In the genomic region with DNA sequence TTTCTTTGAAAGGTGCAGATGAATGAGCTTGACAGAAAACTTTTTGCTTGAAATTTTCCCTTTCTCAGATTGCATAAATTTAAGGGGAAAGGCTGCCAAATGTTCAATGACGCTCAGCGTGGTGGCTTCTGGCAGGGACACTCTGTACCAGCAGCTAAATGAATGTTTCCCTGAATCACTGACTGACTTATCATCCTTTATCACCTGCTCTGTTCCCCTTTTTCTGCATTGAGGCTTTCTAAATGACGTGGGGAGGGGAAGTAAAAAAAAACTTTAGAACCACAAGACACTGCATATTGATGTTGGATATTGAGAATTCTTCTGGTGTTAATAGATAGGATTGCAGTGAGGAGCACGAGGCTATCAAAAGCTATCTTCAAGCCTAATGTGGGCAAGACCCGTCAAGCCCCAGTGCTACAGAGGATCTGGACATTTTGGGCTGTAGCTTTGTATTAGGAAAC, we compare ENCODE assay signal across 8 cellular contexts. TPM values are rescaled to one million over a fixed set of nuclear protein-coding genes. Genes with fewer than 3 reads are reported as not detected.
DNase-seq lines count a peak whose midpoint lies in the region; ATAC-seq and TF ChIP-seq lines count a peak whose summit lies in the region.

No MANE protein-coding gene starts in this region.

- peak overlapping the region; percentile 41 for H3K4me2 ChIP-seq in skeletal muscle satellite cell (ENCODE audit: low read length)

- no peaks in the 10 kb centered on the region for H3K4me1 Mint-ChIP-seq in activated CD4-positive, alpha-beta T cell treated with anti-CD3 and anti-CD28 coated beads, Interleukin-2, amount 10 ng/mL, durations not matched to agents 24 days and 14 days

- no peak overlapping the region for H3K9ac ChIP-seq in skeletal muscle satellite cell (ENCODE audit: low read depth, low read length)

- peak; percentile 52 for ATAC-seq in HG03039 (IDR thresholded peaks at IDR 0.05; ENCODE audit: unreplicated experiment)

- peaks cover 4% of the 10 kb centered on the region for H3K27me3 Mint-ChIP-seq in activated CD4-positive, alpha-beta T cell treated with anti-CD3 and anti-CD28 coated beads, Interleukin-2, amount 10 ng/mL, durations not matched to agents 24 days and 14 days

- no peak overlapping the region for H3K4me3 Mint-ChIP-seq in activated CD4-positive, alpha-beta T cell treated with anti-CD3 and anti-CD28 coated beads, Interleukin-2, amount 10 ng/mL, durations not matched to agents 24 days and 14 days

- H3K36me3 Mint-ChIP-seq in activated CD4-positive, alpha-beta T cell treated with anti-CD3 and anti-CD28 coated beads, Interleukin-2, amount 10 ng/mL, durations not matched to agents 24 days and 14 days (ENCODE audit: low read depth): no peaks in the 10 kb centered on the region

- H3K9me3 ChIP-seq in skeletal muscle satellite cell (replicated peaks; ENCODE audit: low read length) (no peaks in the 10 kb centered on the region), SJCRH30 (replicated peaks) (no peaks in the 10 kb centered on the region)

- no peak overlapping the region for H3K27ac Mint-ChIP-seq in activated CD4-positive, alpha-beta T cell treated with anti-CD3 and anti-CD28 coated beads, Interleukin-2, amount 10 ng/mL, durations not matched to agents 24 days and 14 days

- in situ Hi-C loops in astrocyte of the spinal cord (cut with HindIII; ENCODE audit: low sequenced_read_pairs): no loop called here

- H3K4me3 ChIP-seq in astrocyte of the spinal cord (ENCODE audit: low read depth, low read length) (no peak overlapping the region), skeletal muscle satellite cell (ENCODE audit: low read length) (no peak overlapping the region), SJCRH30 (no peak overlapping the region)

- TF ChIP-seq CTCF in astrocyte of the spinal cord (IDR thresholded peaks at IDR 0.05; ENCODE audit: low read depth, low read length): no peak

- intact Hi-C loops in activated CD4-positive, alpha-beta T cell treated with anti-CD3 and anti-CD28 coated beads, Interleukin-2, amount 10 ng/mL, durations not matched to agents 24 days and 14 days (cut with micrococcal nuclease): no loop called here

- H3K27me3 ChIP-seq in skeletal muscle satellite cell (ENCODE audit: control insufficient read depth, insufficient read depth, low read length) (no peaks in the 10 kb centered on the region), SJCRH30 (no peaks in the 10 kb centered on the region)

- H3K27ac ChIP-seq in SJCRH30: no peak overlapping the region

- H3K9me3 Mint-ChIP-seq in activated CD4-positive, alpha-beta T cell treated with anti-CD3 and anti-CD28 coated beads, Interleukin-2, amount 10 ng/mL, durations not matched to agents 24 days and 14 days: no peaks in the 10 kb centered on the region

- DNase-seq in activated CD4-positive, alpha-beta T cell treated with anti-CD3 and anti-CD28 coated beads, Interleukin-2, amount 50 U/mL, for 48 hours: peak; percentile 12 to 21
- DNase-seq in activated CD4-positive, alpha-beta T cell treated with anti-CD3 and anti-CD28 coated beads, Interleukin-2, amount 10 ng/mL, durations not matched to agents 24 days and 14 days: no peak
- DNase-seq in astrocyte of the spinal cord (ENCODE audit: low read depth, low spot score) (peak; percentile 13), HuH-7.5 (ENCODE audit: low spot score) (no peak), retina (no peak), SJCRH30 (no peak)

- H3K4me1 ChIP-seq in skeletal muscle satellite cell (ENCODE audit: control insufficient read depth, insufficient read depth, low read length) (peaks cover 16% of the 10 kb centered on the region), SJCRH30 (no peaks in the 10 kb centered on the region)

- no peaks in the 10 kb centered on the region for H3K36me3 ChIP-seq in skeletal muscle satellite cell (ENCODE audit: insufficient read depth, low read length)
- H3K36me3 ChIP-seq in SJCRH30: no peaks in the 10 kb centered on the region

RNA-seq across cellular contexts. Expression of a gene that starts 46.9 kb away (rescaled TPM):
- not detected in 2 replicates for total RNA-seq in activated CD4-positive, alpha-beta T cell treated with anti-CD3 and anti-CD28 coated beads, Interleukin-2, amount 10 ng/mL, durations not matched to agents 24 days and 14 days
- total RNA-seq in skeletal muscle satellite cell (2012; rRNA removed): 10.3 and 11.2 TPM in 2 replicates
- total RNA-seq in SJCRH30 (2014; rRNA removed; shearing (Covaris generic)): not detected in 2 replicates

Comparison
In these comparisons a context has a peak if more than half of its experiments do, and no peak if none do; other contexts are left out.
1. DNase-seq: peak in activated CD4-positive, alpha-beta T cell treated with anti-CD3 and anti-CD28 coated beads, Interleukin-2, amount 50 U/mL, for 48 hours (2 of 2) and astrocyte of the spinal cord (single experiment); none in activated CD4-positive, alpha-beta T cell treated with anti-CD3 and anti-CD28 coated beads, Interleukin-2, amount 10 ng/mL, durations not matched to agents 24 days and 14 days (single experiment), HuH-7.5 (single experiment), retina (single experiment) and SJCRH30 (0 of 2).